In genomic region chr6:75345413-75345812, GRCh38 we compare ENCODE assay signal across 17 cellular contexts.
DNase-seq lines count a peak whose midpoint lies in the region; ATAC-seq, FAIRE-seq and TF ChIP-seq lines count a peak whose summit lies in the region.
"Had no signal": no experiment of that assay in that cellular context is flagged by ENCODE, and none has a peak within 500 bp of the region (broad histone marks: within the 10 kb centered on the region; RNA-seq: fewer than 3 reads in every experiment).

No MANE protein-coding gene starts in this region.

- in situ Hi-C loops in K562 (cut with MboI) (no loop called here), KBM-7 (cut with MboI; ENCODE audit: low pct_unique_long_range_greater_than_20kb, low sequenced_read_pairs) (no loop called here)

- no peak overlapping the region for H2BK12ac ChIP-seq in neuronal stem cell (ENCODE audit: low read length)

- H3K79me1 ChIP-seq in neuronal stem cell (ENCODE audit: low read depth, low read length) = peaks cover 1% of the 10 kb centered on the region

- no peak overlapping the region for H2AK5ac ChIP-seq in neuronal stem cell (ENCODE audit: low read depth, low read length)

- peak overlapping the region; percentile 12 for H3K14ac ChIP-seq in neuronal stem cell (ENCODE audit: low read length)

- H2BK5ac ChIP-seq in neuronal stem cell (ENCODE audit: low read length) = no peak overlapping the region

- ATAC-seq in K562 = peak; percentile 93
- ATAC-seq: T-cell had no signal

- peak; percentile 57; the same call in 1 of the 2 replicates for TF ChIP-seq POLR2A in K562 (conservative IDR thresholded peaks at IDR 0.05)

- no peak overlapping the region for H2BK120ac ChIP-seq in neuronal stem cell (ENCODE audit: low read depth, low read length)

- H3K79me2 ChIP-seq in K562 (ENCODE audit: control insufficient read depth, insufficient read depth, low read length) = no peaks in the 10 kb centered on the region

- no peaks in the 10 kb centered on the region for H3K9me3 ChIP-seq in K562 (replicated peaks; ENCODE audit: control insufficient read depth, insufficient read depth, low read depth, low read length)
- no peaks in the 10 kb centered on the region for H3K9me3 ChIP-seq in neuronal stem cell (replicated peaks in 1 of 2; ENCODE audit: control insufficient read depth in 2 of 2, insufficient read depth in 1 of 2, low read depth in 1 of 2, low read length in 2 of 2)
- H3K9me3 ChIP-seq: SK-N-SH had no signal

- H3K27ac ChIP-seq in K562 (ENCODE audit: extremely low read depth, low read depth, low read length) (peak overlapping the region; percentile 68; the same call in 2 of the 3 replicates), neuronal stem cell (replicated peaks; ENCODE audit: low read length) (no peak overlapping the region)

- H4K8ac ChIP-seq in neuronal stem cell (ENCODE audit: low read depth, low read length) = no peak overlapping the region

- H2AFZ ChIP-seq in K562 (ENCODE audit: low read depth, low read length) (peak overlapping the region; percentile 78), neuronal stem cell (ENCODE audit: low read length) (no peak overlapping the region)

- CTCF ChIA-PET in K562 (lab: Yijun Ruan, JAX; ENCODE audit: low intra/inter-chr PET ratio) = no interaction called here

- intact Hi-C loops in K562 (cut with micrococcal nuclease) = no loop called here

- H3K9me1 ChIP-seq in K562 (ENCODE audit: control insufficient read depth, insufficient read depth, low read length) = no peaks in the 10 kb centered on the region

- POLR2A ChIA-PET in K562 (lab: Yijun Ruan, JAX) = interaction anchor here (1.0 to 1.2 kb wide), 2 partner anchors 9 to 26 kb away, joined by 3 read pairs; no protein-coding TSS in a partner anchor

- no peak overlapping the region for H3K4ac ChIP-seq in neuronal stem cell (ENCODE audit: low read length)

- no peak overlapping the region for H3K23ac ChIP-seq in neuronal stem cell (ENCODE audit: low read depth, low read length, poor library complexity)

- H2BK15ac ChIP-seq in neuronal stem cell (ENCODE audit: low read length) = no peak overlapping the region

- no peak for TF ChIP-seq CTCF in K562 (IDR thresholded peaks at IDR 0.05 in 2 of 3, conservative IDR thresholded peaks at IDR 0.05 in 1 of 3; ENCODE audit: insufficient read depth in 2 of 3, low read depth in 1 of 3, low read length in 3 of 3)

- H3K36me3 ChIP-seq in K562 (ENCODE audit: control insufficient read depth, insufficient read depth, low read length) = no peaks in the 10 kb centered on the region
- no peaks in the 10 kb centered on the region for H3K36me3 ChIP-seq in neuronal stem cell (replicated peaks in 1 of 2; ENCODE audit: control insufficient read depth in 2 of 2, insufficient read depth in 2 of 2, low read length in 2 of 2)

- H3K4me1 ChIP-seq in K562 (replicated peaks in 1 of 2; ENCODE audit: control insufficient read depth in 2 of 2, insufficient read depth in 2 of 2, low read length in 2 of 2) (peaks cover 6 to 8% of the 10 kb centered on the region in 2 experiments; a peak in 3 of 5 replicates), neuronal stem cell (ENCODE audit: control insufficient read depth in 2 of 2, insufficient read depth in 1 of 2, low read depth in 1 of 2, low read length in 2 of 2) (peaks cover 3 to 15% of the 10 kb centered on the region in 2 donors)

- peak; percentile 44 for DNase-seq in NCI-H748 (lab: John Stamatoyannopoulos, UW; ENCODE audit: unreplicated experiment)
- no peak for DNase-seq in NCI-H748 treated with DMSO at 0.1 percent for 48 hours (lab: John Stamatoyannopoulos, UW)
- DNase-seq in NCI-H146 treated with DMSO at 0.1 percent for 48 hours (lab: John Stamatoyannopoulos, UW; ENCODE audit: unreplicated experiment) = peak; percentile 54
- DNase-seq in K562 (ENCODE audit: extremely low read depth in 1 of 4, low spot score in 3 of 4) = peak in 2 of 4 experiments; percentile 28 to 81
- DNase-seq in neuronal stem cell (ENCODE audit: low spot score) = no peak
- DNase-seq in activated naive CD4-positive, alpha-beta T cell (lab: John Stamatoyannopoulos, UW) = no peak
- no peak for DNase-seq in HTR-8/SVneo (ENCODE audit: insufficient read length, low spot score)
- DNase-seq in KBM-7 = no peak
- DNase-seq: C1 segment of cervical spinal cord, GF-D8, NCI-H1105 treated with DMSO at 0.1 percent for 48 hours, NCI-H1930, SK-N-SH, T-cell had no signal

- peak overlapping the region in 1 of 2 experiments; percentile 47; a peak in 1 of 4 replicates for H3K9ac ChIP-seq in K562 (ENCODE audit: insufficient read depth in 1 of 2, low read depth in 2 of 2, low read length in 2 of 2)
- H3K9ac ChIP-seq in neuronal stem cell (ENCODE audit: low read depth, low read length, poor library complexity) = no peak overlapping the region
- H3K9ac ChIP-seq: SK-N-SH had no signal

- 10% methylated on average over 9 of the region's 9 CpGs for WGBS in K562 (ENCODE audit: insufficient coverage, low coverage, missing lambda C conversion rate)
- no CpG with 5 or more reads among the region's 9 CpGs for WGBS in neuronal stem cell (ENCODE audit: extremely low coverage in 2 of 2, insufficient read length in 2 of 2, insufficient replicate concordance in 1 of 2), 2 donors

- no peak overlapping the region for H3K18ac ChIP-seq in neuronal stem cell (ENCODE audit: low read length)

- BruUV-seq in K562 (replicated peaks; lab: Mats Ljungman, UMichigan) = no TSS peak

- FAIRE-seq in K562 (lab: Jason Lieb, UNC) = peak; percentile 58
- FAIRE-seq in HTR-8/SVneo (lab: Jason Lieb, UNC) = no peak
- FAIRE-seq: A204.1, GM19239, H54 had no signal

- H3K4me2 ChIP-seq in K562 (ENCODE audit: insufficient read depth, low read length) (peak overlapping the region; percentile 55), neuronal stem cell (ENCODE audit: insufficient read depth, low read length, poor library complexity, severe bottlenecking) (no peak overlapping the region)
- H3K4me2 ChIP-seq: SK-N-SH had no signal

- H4K91ac ChIP-seq in neuronal stem cell (ENCODE audit: low read depth, low read length, poor library complexity) = no peak overlapping the region

- no peak for TF ChIP-seq RAD21 in K562 (CRISPR knock-in tag; conservative IDR thresholded peaks at IDR 0.05 in 1 of 2, IDR thresholded peaks at IDR 0.05 in 1 of 2)

- H4K20me1 ChIP-seq in K562 (replicated peaks; ENCODE audit: control insufficient read depth, insufficient read depth, low read length) = no peaks in the 10 kb centered on the region

- H3K4me3 ChIP-seq in K562 = 0 out of 2 replicates have a peak overlapping the region, but pooled peaks have one; percentile 11
- no peak overlapping the region for H3K4me3 ChIP-seq in neuronal stem cell (ENCODE audit: low read length in 2 of 2)

- 0 out of 2 replicates have a peak, but pooled peaks have one; percentile 8 for TF ChIP-seq EP300 in K562 (IDR thresholded peaks at IDR 0.05; ENCODE audit: low read length)

- H3K27me3 ChIP-seq in K562 (ENCODE audit: control insufficient read depth in 2 of 2, insufficient read depth in 2 of 2, low read length in 2 of 2) (peaks cover 0 to 3% of the 10 kb centered on the region in 2 experiments; a peak in 1 of 5 replicates), neuronal stem cell (ENCODE audit: control insufficient read depth in 3 of 3, insufficient read depth in 3 of 3, low read depth in 1 of 3, low read length in 3 of 3) (no peaks in the 10 kb centered on the region)

TF ChIP-seq in K562, 482 proteins besides CTCF, POLR2A, EP300 and RAD21 (continues in another document):
- no peak for TF ChIP-seq MXD1 (CRISPR knock-in tag; IDR thresholded peaks at IDR 0.05; ENCODE audit: borderline replicate concordance, poor library complexity, severe bottlenecking)
- TF ChIP-seq SMARCB1 (IDR thresholded peaks at IDR 0.05; ENCODE audit: insufficient read length, low read depth) = no peak
- TF ChIP-seq, protein P1, sequence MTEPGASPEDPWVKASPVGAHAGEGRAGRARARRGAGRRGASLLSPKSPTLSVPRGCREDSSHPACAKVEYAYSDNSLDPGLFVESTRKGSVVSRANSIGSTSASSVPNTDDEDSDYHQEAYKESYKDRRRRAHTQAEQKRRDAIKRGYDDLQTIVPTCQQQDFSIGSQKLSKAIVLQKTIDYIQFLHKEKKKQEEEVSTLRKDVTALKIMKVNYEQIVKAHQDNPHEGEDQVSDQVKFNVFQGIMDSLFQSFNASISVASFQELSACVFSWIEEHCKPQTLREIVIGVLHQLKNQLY (CRISPR knock-in tag; conservative IDR thresholded peaks at IDR 0.05) = no peak
- TF ChIP-seq MAFK (IDR thresholded peaks at IDR 0.05; ENCODE audit: low read length) = peak; percentile 30
- no peak for TF ChIP-seq TRIM24 (IDR thresholded peaks at IDR 0.05)
- TF ChIP-seq, protein P2, sequence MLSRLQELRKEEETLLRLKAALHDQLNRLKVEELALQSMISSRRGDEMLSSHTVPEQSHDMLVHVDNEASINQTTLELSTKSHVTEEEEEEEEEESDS (CRISPR knock-in tag; IDR thresholded peaks at IDR 0.05) = no peak
- TF ChIP-seq NFIX (CRISPR knock-in tag; IDR thresholded peaks at IDR 0.05; ENCODE audit: low read depth) = no peak
- no peak for TF ChIP-seq KDM4B (IDR thresholded peaks at IDR 0.05; ENCODE audit: borderline replicate concordance in 2 of 2, low read depth in 1 of 2)
- TF ChIP-seq CBX5 (IDR thresholded peaks at IDR 0.05; ENCODE audit: borderline replicate concordance, low read depth) = no peak
- TF ChIP-seq CXXC5 (CRISPR knock-in tag; IDR thresholded peaks at IDR 0.05) = peak; percentile 20; the same call in 1 of the 2 replicates
- TF ChIP-seq IFI16 (CRISPR knock-in tag; IDR thresholded peaks at IDR 0.05) = no peak
- TF ChIP-seq ELK3 (CRISPR knock-in tag; IDR thresholded peaks at IDR 0.05) = no peak

Comparison
In these comparisons a context has a peak if more than half of its experiments do, and no peak if none do; other contexts are left out.
1. DNase-seq: peak in NCI-H748 (single experiment) and NCI-H146 treated with DMSO at 0.1 percent for 48 hours (single experiment); none in NCI-H748 treated with DMSO at 0.1 percent for 48 hours (single experiment), neuronal stem cell (single experiment), activated naive CD4-positive, alpha-beta T cell (0 of 4), HTR-8/SVneo (single experiment) and KBM-7 (single experiment).